1 cellular context compared by ENCODE assay signal in the genomic region with DNA sequence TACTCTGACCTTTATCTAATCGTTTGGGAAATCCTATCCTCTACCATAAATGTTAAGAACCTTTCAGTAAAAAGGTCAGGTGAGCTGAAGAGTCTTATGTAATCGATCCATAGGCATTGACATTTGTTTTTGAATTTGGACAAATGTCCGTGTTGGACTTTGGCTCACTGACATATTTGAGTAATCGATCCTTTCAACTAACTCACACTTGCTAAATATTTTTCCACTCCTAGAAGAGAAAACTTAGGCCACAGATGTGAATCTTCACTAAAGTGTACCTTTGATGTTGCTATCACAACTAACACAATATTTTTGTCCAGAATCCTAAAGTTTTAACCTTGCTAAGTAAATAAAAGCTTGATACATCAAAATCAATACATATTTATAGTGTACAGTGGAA.
TF ChIP-seq lines count a peak whose summit lies in the region.

No MANE protein-coding gene starts in this region.

TF ChIP-seq in HepG2, 621 proteins besides CTCF, POLR2A, EP300 and RAD21 (continued from another document and continues in another):
- TF ChIP-seq, protein P1, sequence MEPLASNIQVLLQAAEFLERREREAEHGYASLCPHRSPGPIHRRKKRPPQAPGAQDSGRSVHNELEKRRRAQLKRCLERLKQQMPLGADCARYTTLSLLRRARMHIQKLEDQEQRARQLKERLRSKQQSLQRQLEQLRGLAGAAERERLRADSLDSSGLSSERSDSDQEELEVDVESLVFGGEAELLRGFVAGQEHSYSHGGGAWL (CRISPR knock-in tag; IDR thresholded peaks at IDR 0.05) = no peak
- TF ChIP-seq CREB1 (IDR thresholded peaks at IDR 0.05) (no peak), CREB1 (CRISPR knock-in tag; IDR thresholded peaks at IDR 0.05) (peak; percentile 48), ZNF773 (CRISPR knock-in tag; IDR thresholded peaks at IDR 0.05; ENCODE audit: borderline replicate concordance) (no peak), KLF6 (CRISPR knock-in tag; IDR thresholded peaks at IDR 0.05) (no peak), HDAC2 (CRISPR knock-in tag; IDR thresholded peaks at IDR 0.05) (peak; percentile 76), TEAD2 (CRISPR knock-in tag; IDR thresholded peaks at IDR 0.05) (no peak), MYNN (CRISPR knock-in tag; IDR thresholded peaks at IDR 0.05; ENCODE audit: low read depth) (no peak), REPIN1 (CRISPR knock-in tag; IDR thresholded peaks at IDR 0.05; ENCODE audit: borderline replicate concordance, low read depth) (peak; percentile 75; the same call in 1 of the 2 replicates), ZNF33B (CRISPR knock-in tag; IDR thresholded peaks at IDR 0.05) (no peak), SOX13 (IDR thresholded peaks at IDR 0.05) (no peak; the same call in 1 of the 2 replicates), SOX13 (CRISPR knock-in tag; conservative IDR thresholded peaks at IDR 0.05 in 1 of 2, IDR thresholded peaks at IDR 0.05 in 1 of 2) (peak in 1 of 2 experiments; percentile 87; a peak in 2 of 4 replicates), SIX4 (CRISPR knock-in tag; IDR thresholded peaks at IDR 0.05) (0 out of 2 replicates have a peak, but pooled peaks have one; percentile 21), NR1H2 (CRISPR knock-in tag; IDR thresholded peaks at IDR 0.05; ENCODE audit: borderline replicate concordance, low read depth) (no peak), ZNF720 (CRISPR knock-in tag; IDR thresholded peaks at IDR 0.05) (no peak), ARHGAP35 (CRISPR knock-in tag; IDR thresholded peaks at IDR 0.05; ENCODE audit: borderline replicate concordance) (no peak), MAF1 (CRISPR knock-in tag; IDR thresholded peaks at IDR 0.05; ENCODE audit: borderline replicate concordance) (no peak), ZNF772 (CRISPR knock-in tag; IDR thresholded peaks at IDR 0.05) (peak; percentile 34; the same call in 1 of the 2 replicates), FOXA1 (IDR thresholded peaks at IDR 0.05) (0 out of 2 replicates have a peak, but pooled peaks have one; percentile 30), FOXA1 (CRISPR knock-in tag; IDR thresholded peaks at IDR 0.05) (peak; percentile 50), ZNF746 (CRISPR knock-in tag; IDR thresholded peaks at IDR 0.05) (no peak), ZNF329 (CRISPR knock-in tag; IDR thresholded peaks at IDR 0.05; ENCODE audit: low read depth) (no peak), ERF (CRISPR knock-in tag; IDR thresholded peaks at IDR 0.05) (no peak), NFYC (CRISPR knock-in tag; IDR thresholded peaks at IDR 0.05) (no peak), XRCC5 (optimal IDR thresholded peaks at IDR 0.05; ENCODE audit: low read length) (no peak), KDM3A (CRISPR knock-in tag; IDR thresholded peaks at IDR 0.05; ENCODE audit: low read depth) (no peak), TEAD3 (CRISPR knock-in tag; optimal IDR thresholded peaks at IDR 0.05; ENCODE audit: borderline replicate concordance) (peak; percentile 67), SMARCE1 (IDR thresholded peaks at IDR 0.05; ENCODE audit: borderline replicate concordance) (no peak), CCDC6 (CRISPR knock-in tag; IDR thresholded peaks at IDR 0.05) (0 out of 2 replicates have a peak, but pooled peaks have one; percentile 37), KDM6A (CRISPR knock-in tag; IDR thresholded peaks at IDR 0.05; ENCODE audit: low read depth) (peak; percentile 69), ZNF138 (CRISPR knock-in tag; IDR thresholded peaks at IDR 0.05; ENCODE audit: low read depth) (no peak), TMF1 (CRISPR knock-in tag; IDR thresholded peaks at IDR 0.05; ENCODE audit: low read depth) (no peak), CREBL2 (CRISPR knock-in tag; IDR thresholded peaks at IDR 0.05; ENCODE audit: borderline replicate concordance) (no peak), MTA3 (CRISPR knock-in tag; IDR thresholded peaks at IDR 0.05) (no peak), YEATS4 (CRISPR knock-in tag; IDR thresholded peaks at IDR 0.05; ENCODE audit: borderline replicate concordance) (no peak), SMYD3 (CRISPR knock-in tag; IDR thresholded peaks at IDR 0.05) (no peak), ZNF883 (CRISPR knock-in tag; IDR thresholded peaks at IDR 0.05; ENCODE audit: not compliant biosample characterization) (no peak), SMAD3 (CRISPR knock-in tag; IDR thresholded peaks at IDR 0.05) (peak; percentile 84; the same call in 1 of the 2 replicates), ZNF296 (CRISPR knock-in tag; conservative IDR thresholded peaks at IDR 0.05) (no peak), UBTF (CRISPR knock-in tag; IDR thresholded peaks at IDR 0.05) (no peak), CEBPG (CRISPR knock-in tag; IDR thresholded peaks at IDR 0.05) (peak; percentile 66), ZFP82 (CRISPR knock-in tag; IDR thresholded peaks at IDR 0.05; ENCODE audit: borderline replicate concordance) (no peak), NFRKB (IDR thresholded peaks at IDR 0.05) (no peak), PLRG1 (conservative IDR thresholded peaks at IDR 0.05) (no peak), SP4 (CRISPR knock-in tag; IDR thresholded peaks at IDR 0.05) (no peak), NFIC (IDR thresholded peaks at IDR 0.05; ENCODE audit: low read length) (peak; percentile 95), SIN3B (IDR thresholded peaks at IDR 0.05; ENCODE audit: low read length) (no peak), AKAP8 (CRISPR knock-in tag; IDR thresholded peaks at IDR 0.05) (no peak), HHEX (CRISPR knock-in tag; IDR thresholded peaks at IDR 0.05) (no peak), ZNF282 (IDR thresholded peaks at IDR 0.05; ENCODE audit: partially characterized antibody) (no peak), ZEB1 (IDR thresholded peaks at IDR 0.05; ENCODE audit: insufficient replicate concordance, low read depth) (peak; percentile 91)
- TF ChIP-seq, protein P2, sequence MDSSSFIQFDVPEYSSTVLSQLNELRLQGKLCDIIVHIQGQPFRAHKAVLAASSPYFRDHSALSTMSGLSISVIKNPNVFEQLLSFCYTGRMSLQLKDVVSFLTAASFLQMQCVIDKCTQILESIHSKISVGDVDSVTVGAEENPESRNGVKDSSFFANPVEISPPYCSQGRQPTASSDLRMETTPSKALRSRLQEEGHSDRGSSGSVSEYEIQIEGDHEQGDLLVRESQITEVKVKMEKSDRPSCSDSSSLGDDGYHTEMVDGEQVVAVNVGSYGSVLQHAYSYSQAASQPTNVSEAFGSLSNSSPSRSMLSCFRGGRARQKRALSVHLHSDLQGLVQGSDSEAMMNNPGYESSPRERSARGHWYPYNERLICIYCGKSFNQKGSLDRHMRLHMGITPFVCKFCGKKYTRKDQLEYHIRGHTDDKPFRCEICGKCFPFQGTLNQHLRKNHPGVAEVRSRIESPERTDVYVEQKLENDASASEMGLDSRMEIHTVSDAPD (CRISPR knock-in tag; IDR thresholded peaks at IDR 0.05) = no peak
- TF ChIP-seq, protein P3, sequence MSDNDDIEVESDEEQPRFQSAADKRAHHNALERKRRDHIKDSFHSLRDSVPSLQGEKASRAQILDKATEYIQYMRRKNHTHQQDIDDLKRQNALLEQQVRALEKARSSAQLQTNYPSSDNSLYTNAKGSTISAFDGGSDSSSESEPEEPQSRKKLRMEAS (IDR thresholded peaks at IDR 0.05) = 0 out of 2 replicates have a peak, but pooled peaks have one; percentile 27
- TF ChIP-seq, protein P4, sequence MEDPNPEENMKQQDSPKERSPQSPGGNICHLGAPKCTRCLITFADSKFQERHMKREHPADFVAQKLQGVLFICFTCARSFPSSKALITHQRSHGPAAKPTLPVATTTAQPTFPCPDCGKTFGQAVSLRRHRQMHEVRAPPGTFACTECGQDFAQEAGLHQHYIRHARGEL (CRISPR knock-in tag; IDR thresholded peaks at IDR 0.05) = no peak
- TF ChIP-seq, protein P5, sequence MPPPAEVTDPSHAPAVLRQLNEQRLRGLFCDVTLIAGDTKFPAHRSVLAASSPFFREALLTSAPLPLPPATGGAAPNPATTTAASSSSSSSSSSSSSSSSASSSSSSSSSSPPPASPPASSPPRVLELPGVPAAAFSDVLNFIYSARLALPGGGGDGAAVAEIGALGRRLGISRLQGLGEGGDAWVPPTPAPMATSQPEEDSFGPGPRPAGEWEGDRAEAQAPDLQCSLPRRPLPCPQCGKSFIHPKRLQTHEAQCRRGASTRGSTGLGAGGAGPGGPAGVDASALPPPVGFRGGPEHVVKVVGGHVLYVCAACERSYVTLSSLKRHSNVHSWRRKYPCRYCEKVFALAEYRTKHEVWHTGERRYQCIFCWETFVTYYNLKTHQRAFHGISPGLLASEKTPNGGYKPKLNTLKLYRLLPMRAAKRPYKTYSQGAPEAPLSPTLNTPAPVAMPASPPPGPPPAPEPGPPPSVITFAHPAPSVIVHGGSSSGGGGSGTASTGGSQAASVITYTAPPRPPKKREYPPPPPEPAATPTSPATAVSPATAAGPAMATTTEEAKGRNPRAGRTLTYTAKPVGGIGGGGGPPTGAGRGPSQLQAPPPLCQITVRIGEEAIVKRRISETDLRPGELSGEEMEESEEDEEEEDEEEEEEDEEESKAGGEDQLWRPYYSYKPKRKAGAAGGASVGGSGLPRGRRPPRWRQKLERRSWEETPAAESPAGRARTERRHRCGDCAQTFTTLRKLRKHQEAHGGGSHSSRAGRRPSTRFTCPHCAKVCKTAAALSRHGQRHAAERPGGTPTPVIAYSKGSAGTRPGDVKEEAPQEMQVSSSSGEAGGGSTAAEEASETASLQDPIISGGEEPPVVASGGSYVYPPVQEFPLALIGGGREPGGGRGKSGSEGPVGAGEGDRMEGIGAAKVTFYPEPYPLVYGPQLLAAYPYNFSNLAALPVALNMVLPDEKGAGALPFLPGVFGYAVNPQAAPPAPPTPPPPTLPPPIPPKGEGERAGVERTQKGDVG (CRISPR knock-in tag; IDR thresholded peaks at IDR 0.05; ENCODE audit: borderline replicate concordance) = no peak
- TF ChIP-seq, protein P6, sequence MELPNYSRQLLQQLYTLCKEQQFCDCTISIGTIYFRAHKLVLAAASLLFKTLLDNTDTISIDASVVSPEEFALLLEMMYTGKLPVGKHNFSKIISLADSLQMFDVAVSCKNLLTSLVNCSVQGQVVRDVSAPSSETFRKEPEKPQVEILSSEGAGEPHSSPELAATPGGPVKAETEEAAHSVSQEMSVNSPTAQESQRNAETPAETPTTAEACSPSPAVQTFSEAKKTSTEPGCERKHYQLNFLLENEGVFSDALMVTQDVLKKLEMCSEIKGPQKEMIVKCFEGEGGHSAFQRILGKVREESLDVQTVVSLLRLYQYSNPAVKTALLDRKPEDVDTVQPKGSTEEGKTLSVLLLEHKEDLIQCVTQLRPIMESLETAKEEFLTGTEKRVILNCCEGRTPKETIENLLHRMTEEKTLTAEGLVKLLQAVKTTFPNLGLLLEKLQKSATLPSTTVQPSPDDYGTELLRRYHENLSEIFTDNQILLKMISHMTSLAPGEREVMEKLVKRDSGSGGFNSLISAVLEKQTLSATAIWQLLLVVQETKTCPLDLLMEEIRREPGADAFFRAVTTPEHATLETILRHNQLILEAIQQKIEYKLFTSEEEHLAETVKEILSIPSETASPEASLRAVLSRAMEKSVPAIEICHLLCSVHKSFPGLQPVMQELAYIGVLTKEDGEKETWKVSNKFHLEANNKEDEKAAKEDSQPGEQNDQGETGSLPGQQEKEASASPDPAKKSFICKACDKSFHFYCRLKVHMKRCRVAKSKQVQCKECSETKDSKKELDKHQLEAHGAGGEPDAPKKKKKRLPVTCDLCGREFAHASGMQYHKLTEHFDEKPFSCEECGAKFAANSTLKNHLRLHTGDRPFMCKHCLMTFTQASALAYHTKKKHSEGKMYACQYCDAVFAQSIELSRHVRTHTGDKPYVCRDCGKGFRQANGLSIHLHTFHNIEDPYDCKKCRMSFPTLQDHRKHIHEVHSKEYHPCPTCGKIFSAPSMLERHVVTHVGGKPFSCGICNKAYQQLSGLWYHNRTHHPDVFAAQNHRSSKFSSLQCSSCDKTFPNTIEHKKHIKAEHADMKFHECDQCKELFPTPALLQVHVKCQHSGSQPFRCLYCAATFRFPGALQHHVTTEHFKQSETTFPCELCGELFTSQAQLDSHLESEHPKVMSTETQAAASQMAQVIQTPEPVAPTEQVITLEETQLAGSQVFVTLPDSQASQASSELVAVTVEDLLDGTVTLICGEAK (IDR thresholded peaks at IDR 0.05) = no peak
- TF ChIP-seq, protein P6 (CRISPR knock-in tag; IDR thresholded peaks at IDR 0.05) = no peak; the same call in 1 of the 2 replicates
